Comparison of ENCODE assay signal across 27 cellular contexts in the genomic region with DNA sequence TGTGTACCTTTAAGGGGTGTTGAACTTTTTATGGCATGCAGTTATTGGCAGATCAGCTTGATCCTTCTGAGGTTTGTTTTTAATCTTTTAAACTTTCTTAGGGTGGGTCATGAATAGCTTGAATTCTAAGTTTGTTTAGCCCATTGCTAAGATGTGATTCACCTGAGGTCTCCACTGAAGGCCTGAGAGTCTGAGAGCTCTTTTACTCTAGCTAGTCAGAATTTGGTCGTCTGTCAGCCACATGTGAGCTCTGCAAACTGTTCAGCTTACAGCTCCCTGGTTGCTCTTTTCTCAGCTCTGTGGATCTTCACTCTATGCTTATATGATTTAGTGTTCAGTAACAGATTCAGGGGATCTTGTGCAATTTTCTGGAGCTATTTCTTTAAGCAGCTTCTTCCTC.
DNase-seq lines count a peak whose midpoint lies in the region; FAIRE-seq and TF ChIP-seq lines count a peak whose summit lies in the region.
"Had no signal": no experiment of that assay in that cellular context is flagged by ENCODE, and none has a peak within 500 bp of the region (broad histone marks: within the 10 kb centered on the region; RNA-seq: fewer than 3 reads in every experiment).

No MANE protein-coding gene starts in this region.

- no peaks in the 10 kb centered on the region for H4K20me1 ChIP-seq in keratinocyte (ENCODE audit: control insufficient read depth, extremely low read depth, insufficient read depth, low read length)

- dilution Hi-C loops in keratinocyte (cut with MboI; ENCODE audit: extremely low pct_ligation_motif_present, low sequenced_read_pairs), result no loop called here

- H3K4me1 ChIP-seq in keratinocyte (ENCODE audit: control insufficient read depth, extremely low read depth, insufficient read depth, low read length), result peaks cover 7% of the 10 kb centered on the region
- H3K4me1 ChIP-seq: gastrocnemius medialis, right atrium auricular region, suprapubic skin, vagina had no signal

- no peak overlapping the region for H3K4me2 ChIP-seq in keratinocyte (ENCODE audit: control insufficient read depth, extremely low read depth, insufficient read depth, low read depth, low read length)

- H3K36me3 ChIP-seq in keratinocyte (ENCODE audit: control insufficient read depth in 2 of 2, extremely low read depth in 1 of 2, insufficient read depth in 2 of 2, low read length in 2 of 2) (no peaks in the 10 kb centered on the region), WERI-Rb-1 (no peaks in the 10 kb centered on the region)
- H3K36me3 ChIP-seq: gastrocnemius medialis, right atrium auricular region, suprapubic skin, vagina had no signal

- no peaks in the 10 kb centered on the region for H3K9me3 ChIP-seq in keratinocyte (ENCODE audit: control insufficient read depth, low read depth, low read length)
- H3K9me3 ChIP-seq in WERI-Rb-1 (ENCODE audit: severe bottlenecking), result peaks cover 5% of the 10 kb centered on the region
- H3K9me3 ChIP-seq: gastrocnemius medialis, vagina had no signal

- FAIRE-seq in keratinocyte (lab: Jason Lieb, UNC) (peak; percentile 67), GM12892 (lab: Jason Lieb, UNC) (no peak)
- FAIRE-seq: endometrium had no signal

- TF ChIP-seq POLR2A in GM12892 (IDR thresholded peaks at IDR 0.05; ENCODE audit: low read depth, low read length), result no peak

- H3K9ac ChIP-seq in keratinocyte (ENCODE audit: control insufficient read depth, extremely low read depth, insufficient read depth, low read length), result no peak overlapping the region

- no peak overlapping the region for H2AFZ ChIP-seq in keratinocyte (ENCODE audit: control insufficient read depth, low read length)

- H3K4me3 ChIP-seq in keratinocyte (ENCODE audit: control insufficient read depth in 2 of 3, extremely low read depth in 1 of 3, insufficient read depth in 2 of 3, low read depth in 1 of 3, low read length in 3 of 3), result no peak overlapping the region
- H3K4me3 ChIP-seq in WERI-Rb-1 (ENCODE audit: low read depth, low read length), result no peak overlapping the region
- H3K4me3 ChIP-seq: coronary artery, gastrocnemius medialis, right atrium auricular region, suprapubic skin, vagina had no signal

- DNase-seq in AG08395 (ENCODE audit: low spot score) (peak; percentile 29), HS-5 (ENCODE audit: low read depth) (peak; percentile 58), astrocyte of the hippocampus (ENCODE audit: low read depth, low spot score) (peak; percentile 58), keratinocyte (ENCODE audit: low read depth, low spot score) (no peak), WERI-Rb-1 (no peak), GM12892 (ENCODE audit: insufficient read length) (no peak)
- no peak for DNase-seq in activated T-cell treated with anti-CD3 and anti-CD28 coated beads, Interleukin-2, amount 50 U/mL, for 48 hours
- no peak for DNase-seq in activated T-cell treated with anti-CD3 and anti-CD28 coated beads, Interleukin-2, amount 50 U/mL, for 1 hour
- DNase-seq: activated CD4-positive, alpha-beta T cell treated with anti-CD3 and anti-CD28 coated beads, Interleukin-2, amount 50 U/mL, for 4 hours; activated naive CD4-positive, alpha-beta T cell; activated T-cell treated with anti-CD3 and anti-CD28 coated beads for 4 hours; aorta; CD8-positive, alpha-beta T cell; DMS79; gastrocnemius medialis; NCI-H1417 treated with DMSO at 0.1 percent for 48 hours; NCI-H2171; NCI-H69; OCI-M1; stimulated activated CD4-positive, alpha-beta T cell treated with anti-CD3 and anti-CD28 coated beads, Interleukin-15, amount 100 ng/mL, for 24 hours; T-helper 17 cell had no signal

- H3K27me3 ChIP-seq in keratinocyte (ENCODE audit: control insufficient read depth, extremely low read depth, insufficient read depth, low read length) (no peaks in the 10 kb centered on the region), WERI-Rb-1 (ENCODE audit: insufficient read depth, low read depth, severe bottlenecking) (no peaks in the 10 kb centered on the region)
- H3K27me3 ChIP-seq: right atrium auricular region, vagina had no signal

- no peak overlapping the region for H3K27ac ChIP-seq in keratinocyte (ENCODE audit: control insufficient read depth, insufficient read depth, low read length)
- no peak overlapping the region for H3K27ac ChIP-seq in WERI-Rb-1
- H3K27ac ChIP-seq: coronary artery, gastrocnemius medialis, right atrium auricular region, suprapubic skin, vagina, VCaP had no signal

- H3K9me1 ChIP-seq in keratinocyte (ENCODE audit: control insufficient read depth, extremely low read depth, insufficient read depth, low read length), result no peaks in the 10 kb centered on the region

- TF ChIP-seq CTCF in keratinocyte (optimal IDR thresholded peaks at IDR 0.05 in 1 of 3, IDR thresholded peaks at IDR 0.05 in 1 of 3, conservative IDR thresholded peaks at IDR 0.05 in 1 of 3; ENCODE audit: extremely low read depth in 1 of 3, insufficient read depth in 2 of 3, low read length in 3 of 3) (no peak), WERI-Rb-1 (IDR thresholded peaks at IDR 0.05; ENCODE audit: low read depth, low read length) (no peak)

- H3K79me2 ChIP-seq in keratinocyte (ENCODE audit: control insufficient read depth, insufficient read depth, low read length), result no peaks in the 10 kb centered on the region

Comparison
In these comparisons a context has a peak if more than half of its experiments do, and no peak if none do; other contexts are left out.
1. DNase-seq: peak in AG08395 (single experiment), HS-5 (single experiment) and astrocyte of the hippocampus (single experiment); none in keratinocyte (single experiment), activated T-cell treated with anti-CD3 and anti-CD28 coated beads, Interleukin-2, amount 50 U/mL, for 48 hours (0 of 2), WERI-Rb-1 (single experiment), activated T-cell treated with anti-CD3 and anti-CD28 coated beads, Interleukin-2, amount 50 U/mL, for 1 hour (single experiment) and GM12892 (single experiment).